In genomic region chr17:30693772-30694171, GRCh38 we compare ENCODE assay signal across 8 cellular contexts.
DNase-seq lines count a peak whose midpoint lies in the region; ATAC-seq and TF ChIP-seq lines count a peak whose summit lies in the region.
"Not testable (repeated sequence)": the region's sequence is repeated elsewhere in the genome, so short reads cannot be mapped to it uniquely, and the experiment has no call there.

No MANE protein-coding gene starts in this region.

- TF ChIP-seq EP300 in SK-N-SH (IDR thresholded peaks at IDR 0.05; ENCODE audit: borderline replicate concordance in 1 of 2, low read depth in 1 of 2, low read length in 1 of 2): not testable (repeated sequence)

- not testable (repeated sequence) for H3K36me3 ChIP-seq in CD8-positive, alpha-beta T cell (ENCODE audit: insufficient read depth, low read length); HUES48 (ENCODE audit: control insufficient read depth, insufficient read depth, low read length); SK-N-SH (replicated peaks in 1 of 2; ENCODE audit: control insufficient read depth in 1 of 2, insufficient read depth in 2 of 2, low read length in 1 of 2); mammary epithelial cell (ENCODE audit: insufficient read depth, low read length); heart left ventricle

- H3K4me3 Mint-ChIP-seq in CD8-positive, alpha-beta T cell: peak overlapping the region; percentile 55
- peak overlapping the region in 1 of 3 experiments; percentile 30 for H3K4me3 Mint-ChIP-seq in nephron
- peak overlapping the region; percentile 39 to 49 for H3K4me3 Mint-ChIP-seq in stimulated activated naive B cell treated with anti-CD40 and anti-IgM and Interleukin-4, amounts not matched to agents 10 μg/mL and 1 μg/mL and 100 μg/mL, for 72 hours

- in situ Hi-C loops in mammary epithelial cell (cut with MboI; ENCODE audit: low sequenced_read_pairs in 2 of 2): not testable (repeated sequence)

- H3K4me3 ChIP-seq in CD8-positive, alpha-beta T cell (ENCODE audit: low read depth, low read length); SK-N-SH (ENCODE audit: low read depth in 2 of 2, low read length in 1 of 2); mammary epithelial cell (replicated peaks in 1 of 3; ENCODE audit: insufficient read depth in 1 of 3, low read depth in 2 of 3, low read length in 3 of 3); heart left ventricle: not testable (repeated sequence)
- H3K4me3 ChIP-seq in HUES48 (ENCODE audit: low read depth, low read length): peak overlapping the region; percentile 29; the same call in 1 of the 2 replicates

- H4K20me1 ChIP-seq in SK-N-SH (ENCODE audit: insufficient read depth); mammary epithelial cell (ENCODE audit: insufficient read depth, low read length): not testable (repeated sequence)

- intact Hi-C loops in CD8-positive, alpha-beta T cell (cut with DNase I, micrococcal nuclease); heart left ventricle (cut with DNase I): not testable (repeated sequence)
- intact Hi-C loops in mammary epithelial cell (cut with micrococcal nuclease): loop anchor here (10.0 kb wide), 1 partner anchor 89 kb away; no protein-coding TSS in a partner anchor

- not testable (repeated sequence) for H3K27me3 Mint-ChIP-seq in CD8-positive, alpha-beta T cell (ENCODE audit: low read depth)
- peaks cover 18% of the 10 kb centered on the region for H3K27me3 Mint-ChIP-seq in nephron (ENCODE audit: low read depth)
- H3K27me3 Mint-ChIP-seq in stimulated activated naive B cell treated with anti-CD40 and anti-IgM and Interleukin-4, amounts not matched to agents 10 μg/mL and 1 μg/mL and 100 μg/mL, for 72 hours: peaks cover 12 to 42% of the 10 kb centered on the region in 2 donors

- not testable (repeated sequence) for H3K9me3 ChIP-seq in CD8-positive, alpha-beta T cell (ENCODE audit: low read length); HUES48 (ENCODE audit: control insufficient read depth, insufficient read depth, low read length); SK-N-SH; mammary epithelial cell (replicated peaks; ENCODE audit: insufficient read depth, low read length); heart left ventricle

- dilution Hi-C loops in mammary epithelial cell (cut with HindIII; ENCODE audit: low sequenced_read_pairs): not testable (repeated sequence)

- CTCF ChIA-PET in CD8-positive, alpha-beta T cell (lab: Charles Lee); mammary epithelial cell (lab: Charles Lee; ENCODE audit: low non-redundant PET): not testable (repeated sequence)
- CTCF ChIA-PET in SK-N-SH (lab: Yijun Ruan, JAX): interaction anchor here (1.0 kb wide), 1 partner anchor 93 kb away, joined by 3 read pairs; no protein-coding TSS in a partner anchor

- not testable (repeated sequence) for H3K79me2 ChIP-seq in SK-N-SH (ENCODE audit: insufficient read depth); mammary epithelial cell (ENCODE audit: insufficient read depth, low read length)

- POLR2A ChIA-PET in CD8-positive, alpha-beta T cell (lab: Charles Lee); SK-N-SH (lab: Yijun Ruan, JAX): not testable (repeated sequence)

- 30% methylated on average over 12 of the region's 20 CpGs for WGBS in SK-N-SH (ENCODE audit: low lambda C conversion rate)
- 44% methylated on average over 5 of the region's 20 CpGs for WGBS in mammary epithelial cell (ENCODE audit: low coverage, missing lambda C conversion rate)
- WGBS in heart left ventricle, 4 donors: 4 to 10% (median 7%) methylated on average over 7 to 20 of the region's 20 CpGs

- not testable (repeated sequence) for H3K9me2 ChIP-seq in SK-N-SH

- not testable (repeated sequence) for H3K4me1 ChIP-seq in CD8-positive, alpha-beta T cell (ENCODE audit: insufficient read depth, low read length); HUES48 (ENCODE audit: control insufficient read depth, insufficient read depth, low read length); SK-N-SH (ENCODE audit: control insufficient read depth in 1 of 2, insufficient read depth in 2 of 2, low read depth in 1 of 2, low read length in 1 of 2); mammary epithelial cell (ENCODE audit: insufficient read depth, low read length)
- H3K4me1 ChIP-seq in heart left ventricle: peaks cover 0 to 10% (median 2%) of the 10 kb centered on the region in 12 donors

- not testable (repeated sequence) for H2AFZ ChIP-seq in SK-N-SH (ENCODE audit: low read depth)
- peak overlapping the region; percentile 39 for H2AFZ ChIP-seq in mammary epithelial cell (ENCODE audit: low read depth, low read length)

- not testable (repeated sequence) for TF ChIP-seq POLR2A in heart left ventricle (IDR thresholded peaks at IDR 0.05)

- H3F3A ChIP-seq in SK-N-SH (replicated peaks; ENCODE audit: insufficient read depth): peaks cover 18% of the 10 kb centered on the region

- H3K9me3 Mint-ChIP-seq in CD8-positive, alpha-beta T cell; nephron; stimulated activated naive B cell treated with anti-CD40 and anti-IgM and Interleukin-4, amounts not matched to agents 10 μg/mL and 1 μg/mL and 100 μg/mL, for 72 hours: not testable (repeated sequence)

- peak; percentile 80 for ATAC-seq in CD8-positive, alpha-beta T cell
- peak in 3 of 4 donors; percentile 29 to 56 (median 43) for ATAC-seq in heart left ventricle
- peak; percentile 85 to 90 for ATAC-seq in stimulated activated naive B cell treated with anti-CD40 and anti-IgM and Interleukin-4, amounts not matched to agents 10 μg/mL and 1 μg/mL and 100 μg/mL, for 72 hours (replicated peaks)

- H3K36me3 Mint-ChIP-seq in CD8-positive, alpha-beta T cell; nephron (ENCODE audit: low read depth); stimulated activated naive B cell treated with anti-CD40 and anti-IgM and Interleukin-4, amounts not matched to agents 10 μg/mL and 1 μg/mL and 100 μg/mL, for 72 hours: not testable (repeated sequence)

- H3K9ac ChIP-seq in HUES48 (ENCODE audit: low read depth, low read length); SK-N-SH; mammary epithelial cell (ENCODE audit: insufficient read depth, low read length): not testable (repeated sequence)

- peak; percentile 28 to 71 (median 55) for DNase-seq in CD8-positive, alpha-beta T cell
- DNase-seq in SK-N-SH: peak; percentile 64
- DNase-seq in activated T-cell treated with anti-CD3 and anti-CD28 coated beads for 24 hours (ENCODE audit: low read depth): peak; percentile 27
- not testable (repeated sequence) for DNase-seq in mammary epithelial cell; stimulated activated naive B cell treated with anti-CD40 and anti-IgM and Interleukin-4, amounts not matched to agents 10 μg/mL and 1 μg/mL and 100 μg/mL, for 72 hours
- DNase-seq in heart left ventricle: peak in 2 of 5 donors; percentile 9 to 60

- H3K27me3 ChIP-seq in CD8-positive, alpha-beta T cell (ENCODE audit: insufficient read depth, low read length); HUES48 (ENCODE audit: control insufficient read depth, insufficient read depth, low read length); SK-N-SH (ENCODE audit: insufficient read depth); mammary epithelial cell (ENCODE audit: insufficient read depth, low read length); heart left ventricle: not testable (repeated sequence)

- H3K27ac ChIP-seq in CD8-positive, alpha-beta T cell (ENCODE audit: low read depth, low read length); HUES48 (ENCODE audit: low read depth, low read length); SK-N-SH (ENCODE audit: low read depth in 2 of 2, low read length in 1 of 2); mammary epithelial cell (ENCODE audit: insufficient read depth, low read depth, low read length); heart left ventricle: not testable (repeated sequence)

- H3K27ac Mint-ChIP-seq in CD8-positive, alpha-beta T cell; nephron: not testable (repeated sequence)
- peak overlapping the region; percentile 20 for H3K27ac Mint-ChIP-seq in stimulated activated naive B cell treated with anti-CD40 and anti-IgM and Interleukin-4, amounts not matched to agents 10 μg/mL and 1 μg/mL and 100 μg/mL, for 72 hours

- not testable (repeated sequence) for BruUV-seq in mammary epithelial cell (replicated peaks; lab: Mats Ljungman, UMichigan)

- H3K4me2 ChIP-seq in SK-N-SH: 0 out of 2 replicates have a peak overlapping the region, but pooled peaks have one; percentile 19
- H3K4me2 ChIP-seq in mammary epithelial cell (ENCODE audit: insufficient read depth, low read depth, low read length): not testable (repeated sequence)

- TF ChIP-seq CTCF in CD8-positive, alpha-beta T cell (IDR thresholded peaks at IDR 0.05): peak; percentile 49
- TF ChIP-seq CTCF in SK-N-SH (IDR thresholded peaks at IDR 0.05): peak; percentile 32; the same call in 1 of the 2 replicates
- TF ChIP-seq CTCF in mammary epithelial cell (conservative IDR thresholded peaks at IDR 0.05 in 1 of 2, IDR thresholded peaks at IDR 0.05 in 1 of 2; ENCODE audit: extremely low read depth in 1 of 2, insufficient read depth in 1 of 2, low read depth in 1 of 2, low read length in 2 of 2): peak in 1 of 2 donors; percentile 20
- TF ChIP-seq CTCF in heart left ventricle (IDR thresholded peaks at IDR 0.05): peak in 3 of 12 donors; percentile 13 to 27 (median 26)
- TF ChIP-seq CTCF in nephron (IDR thresholded peaks at IDR 0.05; ENCODE audit: unreplicated experiment in 3 of 3): peak; percentile 25 to 52 (median 34)

- not testable (repeated sequence) for TF ChIP-seq RAD21 in SK-N-SH (IDR thresholded peaks at IDR 0.05; ENCODE audit: low read length)

- not testable (repeated sequence) for H3K4me1 Mint-ChIP-seq in CD8-positive, alpha-beta T cell (ENCODE audit: low read depth)
- peaks cover 21% of the 10 kb centered on the region for H3K4me1 Mint-ChIP-seq in nephron
- H3K4me1 Mint-ChIP-seq in stimulated activated naive B cell treated with anti-CD40 and anti-IgM and Interleukin-4, amounts not matched to agents 10 μg/mL and 1 μg/mL and 100 μg/mL, for 72 hours: peaks cover 10 to 16% of the 10 kb centered on the region in 2 donors
